ENCODE assay signal across 16 cellular contexts in genomic region chr1:8674912-8675311, GRCh38.
DNase-seq lines count a peak whose midpoint lies in the region; ATAC-seq and TF ChIP-seq lines count a peak whose summit lies in the region.
"Had no signal": no experiment of that assay in that cellular context is flagged by ENCODE, and none has a peak within 500 bp of the region (broad histone marks: within the 10 kb centered on the region; RNA-seq: fewer than 3 reads in every experiment).

No MANE protein-coding gene starts in this region.

- CTCF ChIA-PET in activated CD4-positive, alpha-beta T cell treated with anti-CD3 and anti-CD28 coated beads for 36 hours (lab: Charles Lee) = interaction anchor here (0.7 to 4.1 kb wide), 9 partner anchors 12 to 236 kb away, joined by 3 to 33 read pairs (median 4); no protein-coding TSS in a partner anchor
- CTCF ChIA-PET in Panc1 (lab: Charles Lee) = no interaction called here

- H3K4me1 Mint-ChIP-seq in activated CD4-positive, alpha-beta T cell treated with anti-CD3 and anti-CD28 coated beads for 36 hours = peaks cover 57% of the 10 kb centered on the region
- H3K4me1 Mint-ChIP-seq in activated CD4-positive, alpha-beta T cell treated with anti-CD3 and anti-CD28 coated beads, Interleukin-2, amount 10 ng/mL, durations not matched to agents 24 days and 14 days = peaks cover 45% of the 10 kb centered on the region
- H3K4me1 Mint-ChIP-seq in endodermal cell = peaks cover 63% of the 10 kb centered on the region

- BruUV-seq in Panc1 (replicated peaks; lab: Mats Ljungman, UMichigan) = no TSS peak

- H3K27ac ChIP-seq in Panc1 (ENCODE audit: low read length) (peak overlapping the region; percentile 41), endodermal cell (ENCODE audit: low read depth, low read length) (no peak overlapping the region), aorta (ENCODE audit: low read depth in 1 of 2, low read length in 2 of 2) (no peak overlapping the region)
- H3K27ac ChIP-seq: epithelial cell of prostate, thoracic aorta had no signal

- WGBS in endodermal cell (ENCODE audit: insufficient coverage in 1 of 2, insufficient read length in 1 of 2), 2 experiments = 73% methylated on average over 1 of the region's 2 CpGs; no CpG with 5 or more reads in 1 of the 2 experiments
- WGBS in aorta, 2 donors = 59 to 61% methylated on average over 2 of the region's 2 CpGs

- H3K4me3 Mint-ChIP-seq in activated CD4-positive, alpha-beta T cell treated with anti-CD3 and anti-CD28 coated beads for 36 hours = no peak overlapping the region
- H3K4me3 Mint-ChIP-seq in activated CD4-positive, alpha-beta T cell treated with anti-CD3 and anti-CD28 coated beads, Interleukin-2, amount 10 ng/mL, durations not matched to agents 24 days and 14 days = no peak overlapping the region
- H3K4me3 Mint-ChIP-seq in endodermal cell = no peak overlapping the region
- H3K4me3 Mint-ChIP-seq: neural crest cell had no signal

- intact Hi-C loops in activated CD4-positive, alpha-beta T cell treated with anti-CD3 and anti-CD28 coated beads for 36 hours (cut with DNase I, micrococcal nuclease) = loop anchor here in 1 of 2 experiments (5.0 kb wide), 1 partner anchor 268 kb away; no protein-coding TSS in a partner anchor
- intact Hi-C loops in activated CD4-positive, alpha-beta T cell treated with anti-CD3 and anti-CD28 coated beads, Interleukin-2, amount 10 ng/mL, durations not matched to agents 24 days and 14 days (cut with micrococcal nuclease) = no loop called here
- intact Hi-C loops in Panc1 (cut with micrococcal nuclease; ENCODE audit: unreplicated experiment) (no loop called here), aorta (cut with DNase I) (loop anchor here (5.0 to 10.0 kb wide), 2 partner anchors 50 to 113 kb away; no protein-coding TSS in a partner anchor)

- H3K27me3 ChIP-seq in Panc1 (ENCODE audit: control insufficient read depth, insufficient read depth, low read length) (no peaks in the 10 kb centered on the region), endodermal cell (ENCODE audit: control insufficient read depth, insufficient read depth, low read length, poor library complexity, severe bottlenecking) (no peaks in the 10 kb centered on the region), aorta (ENCODE audit: control insufficient read depth in 1 of 2, insufficient read depth in 2 of 2, low read length in 1 of 2) (no peaks in the 10 kb centered on the region)

- H3K9me3 Mint-ChIP-seq in activated CD4-positive, alpha-beta T cell treated with anti-CD3 and anti-CD28 coated beads for 36 hours (ENCODE audit: low read depth) = no peaks in the 10 kb centered on the region
- no peaks in the 10 kb centered on the region for H3K9me3 Mint-ChIP-seq in activated CD4-positive, alpha-beta T cell treated with anti-CD3 and anti-CD28 coated beads, Interleukin-2, amount 10 ng/mL, durations not matched to agents 24 days and 14 days
- no peaks in the 10 kb centered on the region for H3K9me3 Mint-ChIP-seq in endodermal cell
- H3K9me3 Mint-ChIP-seq: neural crest cell had no signal

- H3K27ac Mint-ChIP-seq in activated CD4-positive, alpha-beta T cell treated with anti-CD3 and anti-CD28 coated beads for 36 hours = no peak overlapping the region
- H3K27ac Mint-ChIP-seq in activated CD4-positive, alpha-beta T cell treated with anti-CD3 and anti-CD28 coated beads, Interleukin-2, amount 10 ng/mL, durations not matched to agents 24 days and 14 days = no peak overlapping the region
- H3K27ac Mint-ChIP-seq in endodermal cell = peak overlapping the region; percentile 9

- ATAC-seq in activated CD4-positive, alpha-beta T cell treated with anti-CD3 and anti-CD28 coated beads for 36 hours = peak; percentile 13
- ATAC-seq in Panc1 (no peak), GM18511 (IDR thresholded peaks at IDR 0.05; ENCODE audit: unreplicated experiment) (no peak), aorta (ENCODE audit: low FRiP score) (no peak)
- ATAC-seq: HCT116 had no signal

- H3K4me1 ChIP-seq in Panc1 (ENCODE audit: control insufficient read depth, insufficient read depth, low read length) (peaks cover 69% of the 10 kb centered on the region), endodermal cell (ENCODE audit: control insufficient read depth, insufficient read depth, low read length) (peaks cover 21% of the 10 kb centered on the region), aorta (ENCODE audit: control insufficient read depth in 1 of 2, insufficient read depth in 2 of 2, low read length in 2 of 2) (peaks cover 7 to 13% of the 10 kb centered on the region in 2 donors)

- POLR2A ChIA-PET in activated CD4-positive, alpha-beta T cell treated with anti-CD3 and anti-CD28 coated beads for 36 hours (lab: Charles Lee) = no interaction called here
- POLR2A ChIA-PET in Panc1 (lab: Charles Lee) = interaction anchor here (0.6 kb wide), 1 partner anchor 26 kb away, joined by 3 read pairs; no protein-coding TSS in a partner anchor

- H3K9me3 ChIP-seq in Panc1 (ENCODE audit: control insufficient read depth, insufficient read depth, low read depth, low read length) (no peaks in the 10 kb centered on the region), endodermal cell (ENCODE audit: control insufficient read depth, low read length) (no peaks in the 10 kb centered on the region), aorta (ENCODE audit: control insufficient read depth, low read length) (no peaks in the 10 kb centered on the region)
- H3K9me3 ChIP-seq: thoracic aorta had no signal

- in situ Hi-C loops in Panc1 (cut with HindIII; ENCODE audit: low pct_unique_long_range_greater_than_20kb, low sequenced_read_pairs) = no loop called here

- TF ChIP-seq CTCF in Panc1 (IDR thresholded peaks at IDR 0.05) (no peak), endodermal cell (conservative IDR thresholded peaks at IDR 0.05) (no peak)

- H3K9ac ChIP-seq in endodermal cell (ENCODE audit: extremely low read depth, low read length, poor library complexity, severe bottlenecking) = no peak overlapping the region

- H3K27me3 Mint-ChIP-seq in activated CD4-positive, alpha-beta T cell treated with anti-CD3 and anti-CD28 coated beads for 36 hours = no peaks in the 10 kb centered on the region
- H3K27me3 Mint-ChIP-seq in activated CD4-positive, alpha-beta T cell treated with anti-CD3 and anti-CD28 coated beads, Interleukin-2, amount 10 ng/mL, durations not matched to agents 24 days and 14 days = no peaks in the 10 kb centered on the region
- no peaks in the 10 kb centered on the region for H3K27me3 Mint-ChIP-seq in endodermal cell (ENCODE audit: insufficient read depth)

- no peaks in the 10 kb centered on the region for H3K36me3 Mint-ChIP-seq in activated CD4-positive, alpha-beta T cell treated with anti-CD3 and anti-CD28 coated beads for 36 hours (ENCODE audit: low read depth)
- H3K36me3 Mint-ChIP-seq in activated CD4-positive, alpha-beta T cell treated with anti-CD3 and anti-CD28 coated beads, Interleukin-2, amount 10 ng/mL, durations not matched to agents 24 days and 14 days (ENCODE audit: low read depth) = peaks cover 11% of the 10 kb centered on the region
- H3K36me3 Mint-ChIP-seq in endodermal cell (ENCODE audit: low read depth) = peaks cover 7% of the 10 kb centered on the region

- H3K4me3 ChIP-seq in Panc1 (ENCODE audit: low read depth in 2 of 2, low read length in 2 of 2) (no peak overlapping the region), endodermal cell (ENCODE audit: low read length) (no peak overlapping the region), aorta (ENCODE audit: low read length in 2 of 2) (no peak overlapping the region)
- H3K4me3 ChIP-seq: thoracic aorta had no signal

- H3K36me3 ChIP-seq in Panc1 (ENCODE audit: control insufficient read depth, insufficient read depth, low read length) = no peaks in the 10 kb centered on the region
- peaks cover 6% of the 10 kb centered on the region for H3K36me3 ChIP-seq in endodermal cell (ENCODE audit: control insufficient read depth, insufficient read depth, low read length)
- H3K36me3 ChIP-seq in aorta (ENCODE audit: control insufficient read depth in 1 of 2, insufficient read depth in 2 of 2, low read length in 1 of 2) = no peaks in the 10 kb centered on the region
- H3K36me3 ChIP-seq: thoracic aorta had no signal

- DNase-seq in activated CD4-positive, alpha-beta T cell treated with anti-CD3 and anti-CD28 coated beads for 36 hours = no peak
- DNase-seq in activated CD4-positive, alpha-beta T cell treated with anti-CD3 and anti-CD28 coated beads, Interleukin-2, amount 10 ng/mL, durations not matched to agents 24 days and 14 days = no peak
- DNase-seq in Panc1 (ENCODE audit: low read depth, low spot score) = no peak
- DNase-seq in endodermal cell = no peak
- peak; percentile 75 for DNase-seq in retina
- no peak for DNase-seq in activated CD8-positive, alpha-beta memory T cell treated with anti-CD3 and anti-CD28 coated beads for 24 hours
- no peak for DNase-seq in aorta
- DNase-seq: central memory CD4-positive, alpha-beta T cell; NCI-H446; small intestine; T-helper 2 cell had no signal

Comparison
In these comparisons a context has a peak if more than half of its experiments do, and no peak if none do; other contexts are left out.
1. intact Hi-C loops: an anchor here in aorta (5.0 to 10.0 kb wide); none called in activated CD4-positive, alpha-beta T cell treated with anti-CD3 and anti-CD28 coated beads, Interleukin-2, amount 10 ng/mL, durations not matched to agents 24 days and 14 days and Panc1.